13 cellular contexts compared by ENCODE assay signal in genomic region chr2:187542123-187542522, GRCh38. TPM values are rescaled to one million over a fixed set of nuclear protein-coding genes. Genes with fewer than 3 reads are reported as not detected.
A peak's percentile ranks its signal among the peaks of the same experiment; 100 is the strongest.
DNase-seq lines count a peak whose midpoint lies in the region; TF ChIP-seq lines count a peak whose summit lies in the region.
"Had no signal": no experiment of that assay in that cellular context is flagged by ENCODE, and none has a peak within 500 bp of the region (broad histone marks: within the 10 kb centered on the region; RNA-seq: fewer than 3 reads in every experiment).

No MANE protein-coding gene starts in this region.

- no peak overlapping the region for H3K4me3 ChIP-seq in cardiac fibroblast (replicated peaks in 1 of 2; ENCODE audit: low read depth in 2 of 2, low read length in 2 of 2)
- H3K4me3 ChIP-seq in tibial nerve = no peak overlapping the region
- no peak overlapping the region for H3K4me3 ChIP-seq in dorsolateral prefrontal cortex
- H3K4me3 ChIP-seq: GM12878 had no signal

- DNase-seq in DMS53 (lab: John Stamatoyannopoulos, UW) (peak; percentile 48), DMS53 treated with DMSO at 0.1 percent for 48 hours (lab: John Stamatoyannopoulos, UW; ENCODE audit: unreplicated experiment) (no peak), cardiac fibroblast (ENCODE audit: low read depth in 2 of 2) (peak; percentile 45 to 67), mesothelial cell of epicardium (ENCODE audit: low spot score in 2 of 2, unreplicated experiment in 2 of 2) (no peak), tibial nerve (ENCODE audit: low spot score in 2 of 2) (no peak), dorsolateral prefrontal cortex (no peak), DMS114 treated with DMSO at 0.1 percent for 48 hours (lab: John Stamatoyannopoulos, UW; ENCODE audit: unreplicated experiment) (no peak)
- no peak for DNase-seq in activated CD4-positive, alpha-beta T cell treated with anti-CD3 and anti-CD28 coated beads, Interleukin-2, amount 50 U/mL, for 4 hours
- DNase-seq: 8988T; activated CD4-positive, alpha-beta T cell treated with anti-CD3 and anti-CD28 coated beads for 48 hours; activated effector memory CD4-positive, alpha-beta T cell treated with anti-CD3 and anti-CD28 coated beads, Interleukin-2, amount 50 U/mL, for 16 hours; substantia nigra had no signal

- no peak for TF ChIP-seq POLR2A in tibial nerve (IDR thresholded peaks at IDR 0.05)

- no peak overlapping the region for H3K4me3 Mint-ChIP-seq in mesothelial cell of epicardium

- H3K27ac ChIP-seq in tibial nerve (peak overlapping the region; percentile 67 to 86 (median 77)), dorsolateral prefrontal cortex (peak overlapping the region in 8 of 59 donors; percentile 4 to 69 (median 36))

- H3K27me3 ChIP-seq in tibial nerve (no peaks in the 10 kb centered on the region), dorsolateral prefrontal cortex (no peaks in the 10 kb centered on the region)

- H3K4me1 Mint-ChIP-seq in mesothelial cell of epicardium = peaks cover 54% of the 10 kb centered on the region

- H3K9me3 ChIP-seq in tibial nerve = no peaks in the 10 kb centered on the region

- H3K9me3 Mint-ChIP-seq in mesothelial cell of epicardium = peaks cover 8% of the 10 kb centered on the region

- H3K36me3 ChIP-seq in tibial nerve = no peaks in the 10 kb centered on the region

- intact Hi-C loops in dorsolateral prefrontal cortex (cut with DNase I) = no loop called here

- no peaks in the 10 kb centered on the region for H3K27me3 Mint-ChIP-seq in mesothelial cell of epicardium (ENCODE audit: low read depth)

- 68 to 75% methylated on average over 2 of the region's 2 CpGs for WGBS in tibial nerve, 2 donors

- TF ChIP-seq CTCF in cardiac fibroblast (IDR thresholded peaks at IDR 0.05; ENCODE audit: low read depth, low read length) = no peak
- TF ChIP-seq CTCF in mesothelial cell of epicardium (IDR thresholded peaks at IDR 0.05; ENCODE audit: unreplicated experiment) = no peak
- TF ChIP-seq CTCF in tibial nerve (IDR thresholded peaks at IDR 0.05) = no peak
- TF ChIP-seq CTCF in dorsolateral prefrontal cortex (IDR thresholded peaks at IDR 0.05 in 54 of 56, conservative IDR thresholded peaks at IDR 0.05 in 2 of 56; ENCODE audit: low read depth in 1 of 56, partially characterized antibody in 56 of 56) = no peak

- peaks cover 19% of the 10 kb centered on the region for H3K36me3 Mint-ChIP-seq in mesothelial cell of epicardium

- H3K27ac Mint-ChIP-seq in mesothelial cell of epicardium = peak overlapping the region; percentile 68

- H3K4me1 ChIP-seq in tibial nerve = peaks cover 0 to 57% (median 17%) of the 10 kb centered on the region in 4 donors

- TF ChIP-seq EP300 in tibial nerve (IDR thresholded peaks at IDR 0.05) = no peak

RNA-seq across cellular contexts. Expression of gene TFPI, which starts 12.1 kb away (rescaled TPM):
- total RNA-seq in mesothelial cell of epicardium (80.0 to 89.7 TPM (median 87.9 TPM) in 3 replicates), tibial nerve (100 to 1,000 TPM in 1 of 4 donors, 10 to 100 TPM in 3; 75.1 to 110 (median 92.2) TPM), dorsolateral prefrontal cortex (10 to 100 TPM in 6 of 120 experiments, 1 to 10 TPM in 114; 1.0 to 18.1 (median 4.2) TPM)

Comparison
In these comparisons a context has a peak if more than half of its experiments do, and no peak if none do; other contexts are left out.
1. DNase-seq: peak in DMS53 (single experiment) and cardiac fibroblast (2 of 2); none in DMS53 treated with DMSO at 0.1 percent for 48 hours (single experiment), mesothelial cell of epicardium (0 of 2), tibial nerve (0 of 2), activated CD4-positive, alpha-beta T cell treated with anti-CD3 and anti-CD28 coated beads, Interleukin-2, amount 50 U/mL, for 4 hours (0 of 2), dorsolateral prefrontal cortex (0 of 10) and DMS114 treated with DMSO at 0.1 percent for 48 hours (single experiment).